In the genomic region with DNA sequence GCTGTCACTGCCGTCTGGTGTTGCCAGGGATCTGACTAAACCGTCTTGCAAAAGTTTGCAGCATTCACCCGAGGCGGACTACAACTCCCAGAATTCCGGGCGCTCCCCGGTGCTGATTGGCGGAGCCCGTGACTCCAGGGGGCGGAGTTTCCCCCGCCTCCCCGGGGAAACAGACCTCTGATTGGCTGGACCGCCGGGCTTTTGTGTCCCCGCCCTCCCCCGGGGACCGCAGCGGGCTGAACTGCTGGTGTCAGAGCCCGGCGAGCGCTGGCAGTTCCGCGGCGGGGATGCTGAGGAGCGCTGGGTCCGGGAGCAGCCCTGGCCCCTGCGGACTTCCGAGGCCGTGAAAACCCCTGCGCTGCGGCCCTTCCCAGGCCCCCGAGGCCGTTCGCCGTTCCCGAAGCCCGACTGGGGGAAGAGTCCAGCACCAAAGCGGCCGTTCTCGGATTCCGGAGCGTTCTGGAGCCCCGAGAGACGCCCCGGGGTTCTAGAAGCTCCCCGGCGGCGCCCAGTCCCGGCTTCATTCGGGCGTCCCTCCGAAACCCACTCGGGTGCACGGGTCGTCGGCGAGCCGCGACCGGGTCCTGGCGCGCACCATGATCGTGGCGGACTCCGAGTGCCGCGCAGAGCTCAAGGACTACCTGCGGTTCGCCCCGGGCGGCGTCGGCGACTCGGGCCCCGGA, we compare ENCODE assay signal across 8 cellular contexts. TPM values are rescaled to one million over a fixed set of nuclear protein-coding genes. Genes with fewer than 3 reads are reported as not detected.
A peak's percentile ranks its signal among the peaks of the same experiment; 100 is the strongest.
DNase-seq lines count a peak whose midpoint lies in the region; ATAC-seq and TF ChIP-seq lines count a peak whose summit lies in the region.

A gene with protein sequence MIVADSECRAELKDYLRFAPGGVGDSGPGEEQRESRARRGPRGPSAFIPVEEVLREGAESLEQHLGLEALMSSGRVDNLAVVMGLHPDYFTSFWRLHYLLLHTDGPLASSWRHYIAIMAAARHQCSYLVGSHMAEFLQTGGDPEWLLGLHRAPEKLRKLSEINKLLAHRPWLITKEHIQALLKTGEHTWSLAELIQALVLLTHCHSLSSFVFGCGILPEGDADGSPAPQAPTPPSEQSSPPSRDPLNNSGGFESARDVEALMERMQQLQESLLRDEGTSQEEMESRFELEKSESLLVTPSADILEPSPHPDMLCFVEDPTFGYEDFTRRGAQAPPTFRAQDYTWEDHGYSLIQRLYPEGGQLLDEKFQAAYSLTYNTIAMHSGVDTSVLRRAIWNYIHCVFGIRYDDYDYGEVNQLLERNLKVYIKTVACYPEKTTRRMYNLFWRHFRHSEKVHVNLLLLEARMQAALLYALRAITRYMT (plus strand): TSS at position 267 of the 683 bp plus-strand sequence. CDS start 330 bp downstream, at position 597.

- peak within 1 kb of the TSS; percentile 98 for H4K91ac ChIP-seq in trophoblast cell (ENCODE audit: low read depth, low read length)

- H3K4me2 ChIP-seq in trophoblast cell (ENCODE audit: low read length), result peak within 1 kb of the TSS; percentile 93

- TF ChIP-seq POLR2A in transverse colon (IDR thresholded peaks at IDR 0.05), result peak; percentile 97

- TF ChIP-seq CTCF in GM12875 (IDR thresholded peaks at IDR 0.05; ENCODE audit: borderline replicate concordance, insufficient read depth, low read depth, low read length) (no peak), cardiac muscle cell (IDR thresholded peaks at IDR 0.05; ENCODE audit: low read depth, low read length) (no peak), transverse colon (IDR thresholded peaks at IDR 0.05) (no peak)

- peak within 1 kb of the TSS; percentile 41 for H3K27ac ChIP-seq in adipose tissue (ENCODE audit: low read depth, low read length)
- H3K27ac ChIP-seq in cardiac muscle cell, result peak within 1 kb of the TSS; percentile 65
- H3K27ac ChIP-seq in trophoblast cell (ENCODE audit: low read depth, low read length), result peak within 1 kb of the TSS; percentile 88
- H3K27ac ChIP-seq in transverse colon, result peak within 1 kb of the TSS; percentile 90 to 97 (median 96)

- H3K4me3 ChIP-seq in GM12875 (ENCODE audit: low read depth, low read length) (peak within 1 kb of the TSS; percentile 96), cardiac muscle cell (peak within 1 kb of the TSS; percentile 72), trophoblast cell (ENCODE audit: low read depth, low read length) (peak within 1 kb of the TSS; percentile 85), transverse colon (peak within 1 kb of the TSS; percentile 75 to 99 (median 88))

- in situ Hi-C loops in transverse colon (cut with MboI; ENCODE audit: low pct_ligation_motif_present in 1 of 4, low pct_unique_long_range_greater_than_20kb in 1 of 4, low sequenced_read_pairs in 3 of 4), result loop anchor here in 2 of 4 donors (10.0 kb wide), 1 partner anchor 65 kb away; a partner anchor contains a TSS

- H3K4ac ChIP-seq in trophoblast cell (ENCODE audit: low read depth, low read length), result peak within 1 kb of the TSS; percentile 99

- H3K36me3 ChIP-seq in cardiac muscle cell, result no peaks in the 10 kb centered on the region
- H3K36me3 ChIP-seq in trophoblast cell (ENCODE audit: control insufficient read depth in 1 of 2, insufficient read depth in 2 of 2, low read length in 2 of 2), result peaks cover 0 to 2% of the 10 kb centered on the region in 2 experiments
- H3K36me3 ChIP-seq in transverse colon, result no peaks in the 10 kb centered on the region

- peak within 1 kb of the TSS; percentile 100 for H3K14ac ChIP-seq in trophoblast cell (ENCODE audit: low read length)

- no peak within 1 kb of the TSS for H3K23ac ChIP-seq in trophoblast cell (ENCODE audit: low read length)

- peak within 1 kb of the TSS; percentile 90 for H3K9ac ChIP-seq in trophoblast cell (ENCODE audit: low read length)

- peak within 1 kb of the TSS; percentile 97 for H2AFZ ChIP-seq in trophoblast cell (ENCODE audit: insufficient read depth, low read length, poor library complexity)

- H4K12ac ChIP-seq in trophoblast cell (ENCODE audit: low read depth, low read length), result peak within 1 kb of the TSS; percentile 92

- H3K79me1 ChIP-seq in trophoblast cell (ENCODE audit: low read length), result peaks cover 10% of the 10 kb centered on the region

- ATAC-seq in HG02798 (IDR thresholded peaks at IDR 0.05; ENCODE audit: poor library complexity, unreplicated experiment), result peak; percentile 98

- H4K8ac ChIP-seq in trophoblast cell (ENCODE audit: low read depth, low read length), result peak within 1 kb of the TSS; percentile 91

- peak within 1 kb of the TSS; percentile 97 for H2BK120ac ChIP-seq in trophoblast cell (ENCODE audit: insufficient read depth, low read length, poor library complexity)

- no peak for TF ChIP-seq EP300 in transverse colon (IDR thresholded peaks at IDR 0.05; ENCODE audit: low read depth)

- intact Hi-C loops in transverse colon (cut with DNase I; ENCODE audit: low total_unique reads), result loop anchor here (10.0 kb wide), 1 partner anchor 65 kb away; a partner anchor contains a TSS

- peak within 1 kb of the TSS; percentile 89 for H2BK12ac ChIP-seq in trophoblast cell (ENCODE audit: low read length)

- WGBS in adipose tissue, 3 donors, result 0% methylated on average over 63 to 76 of the region's 76 CpGs
- WGBS in trophoblast cell (ENCODE audit: extremely low coverage, insufficient coverage, insufficient read length), result no CpG with 5 or more reads among the region's 76 CpGs
- WGBS in transverse colon (ENCODE audit: low coverage in 1 of 2), 2 donors, result 0% methylated on average over 45 of the region's 76 CpGs; no CpG with 5 or more reads in 1 of the 2 donors

- H3K4me1 ChIP-seq in cardiac muscle cell (ENCODE audit: low read depth) (peaks cover 18% of the 10 kb centered on the region), trophoblast cell (ENCODE audit: control insufficient read depth in 1 of 2, insufficient read depth in 2 of 2, low read length in 2 of 2) (peaks cover 5 to 14% of the 10 kb centered on the region in 2 experiments), transverse colon (peaks cover 14 to 47% (median 33%) of the 10 kb centered on the region in 4 donors)

- H2BK5ac ChIP-seq in trophoblast cell (ENCODE audit: low read depth, low read length, poor library complexity), result peak within 1 kb of the TSS; percentile 98

- H3K79me2 ChIP-seq in trophoblast cell (ENCODE audit: control insufficient read depth, insufficient read depth, low read length, poor library complexity), result peaks cover 27% of the 10 kb centered on the region

- H3K18ac ChIP-seq in trophoblast cell (ENCODE audit: low read length), result peak within 1 kb of the TSS; percentile 99

- DNase-seq in NCI-H1436 (lab: John Stamatoyannopoulos, UW), result peak; percentile 98
- DNase-seq in T follicular helper cell (ENCODE audit: low read depth), result peak; percentile 99
- DNase-seq in cardiac muscle cell (ENCODE audit: low read depth in 1 of 2, low spot score in 1 of 2), result peak; percentile 99 to 100
- DNase-seq in trophoblast cell, result peak; percentile 100
- peak; percentile 100 for DNase-seq in transverse colon

- H3K27me3 ChIP-seq in cardiac muscle cell, result no peaks in the 10 kb centered on the region
- H3K27me3 ChIP-seq in trophoblast cell (ENCODE audit: insufficient read depth, low read length), result no peaks in the 10 kb centered on the region
- no peaks in the 10 kb centered on the region for H3K27me3 ChIP-seq in transverse colon

- peak within 1 kb of the TSS; percentile 98 for H2AK5ac ChIP-seq in trophoblast cell (ENCODE audit: low read length)

- no peaks in the 10 kb centered on the region for H3K9me3 ChIP-seq in cardiac muscle cell (ENCODE audit: low read depth)
- H3K9me3 ChIP-seq in trophoblast cell (ENCODE audit: insufficient read depth, low read depth, low read length), result no peaks in the 10 kb centered on the region
- H3K9me3 ChIP-seq in transverse colon, result no peaks in the 10 kb centered on the region

RNA-seq across cellular contexts. Expression of the gene that starts here (rescaled TPM):
- polyA plus RNA-seq in adipose tissue (10 to 100 TPM in 1 of 3 donors, 1 to 10 TPM in 2; 6.6 to 17.5 (median 9.1) TPM), cardiac muscle cell (24.5 and 24.8 TPM in 2 replicates)
- total RNA-seq in cardiac muscle cell (22.3 and 24.6 TPM in 2 replicates), transverse colon (10 to 100 TPM; 25.1 to 44.5 (median 30.5) TPM)
- polyA plus RNA-seq in trophoblast cell (2013), result 58.3 and 60.8 TPM in 2 replicates

Comparison
In these comparisons a context has a peak if more than half of its experiments do, and no peak if none do; other contexts are left out.
1. Peak in every context shown above with its lines: DNase-seq, ATAC-seq, H3K4me3 ChIP-seq and H3K27ac ChIP-seq.
2. H3K27ac ChIP-seq: peak in every context shown above with its lines; median percentile 96 in transverse colon; 88 in trophoblast cell; 65 in cardiac muscle cell; 41 in adipose tissue.